Comparison of ENCODE assay signal across 1 cellular context in the genomic region with DNA sequence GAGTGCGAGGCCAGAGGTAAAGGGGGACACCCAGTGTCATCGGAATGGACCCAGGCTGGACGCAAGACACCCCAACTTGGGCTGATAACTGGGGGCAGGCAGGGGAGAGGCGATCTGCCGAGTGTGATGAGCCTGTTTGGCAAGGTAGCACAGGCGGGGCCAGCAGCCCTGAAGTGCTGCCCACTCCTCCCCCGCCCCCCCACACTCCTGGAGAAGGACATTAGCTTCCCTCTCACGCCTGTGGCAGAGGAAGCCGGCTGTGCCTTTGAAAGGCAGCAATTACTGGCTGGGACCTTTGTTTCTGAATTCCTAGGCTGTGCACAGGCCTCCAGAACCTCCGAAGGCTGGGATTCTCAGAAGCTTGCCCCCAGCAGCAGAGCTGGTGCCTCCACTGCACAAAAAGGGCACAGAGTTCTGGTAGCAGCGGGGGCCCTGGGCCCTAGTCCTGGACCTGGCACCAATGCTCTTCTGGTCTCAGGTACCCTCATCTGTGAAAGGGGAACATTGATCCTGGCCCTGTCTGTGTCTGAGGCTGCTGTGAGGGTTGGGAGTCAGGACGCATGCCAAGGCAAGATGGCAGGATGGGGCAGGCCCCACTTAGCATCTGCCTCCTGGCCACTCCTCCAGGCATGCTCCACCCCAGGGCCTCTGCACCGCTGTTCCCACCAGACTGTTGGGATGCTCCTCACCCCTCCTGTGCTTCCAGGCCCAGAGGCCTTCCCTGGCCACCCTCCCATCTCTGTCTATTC.
TF ChIP-seq lines count a peak whose summit lies in the region.

No MANE protein-coding gene starts in this region.

TF ChIP-seq in GM23338, 12 proteins besides CTCF, POLR2A, EP300 and RAD21 (continued from another document):
- TF ChIP-seq, protein P1, sequence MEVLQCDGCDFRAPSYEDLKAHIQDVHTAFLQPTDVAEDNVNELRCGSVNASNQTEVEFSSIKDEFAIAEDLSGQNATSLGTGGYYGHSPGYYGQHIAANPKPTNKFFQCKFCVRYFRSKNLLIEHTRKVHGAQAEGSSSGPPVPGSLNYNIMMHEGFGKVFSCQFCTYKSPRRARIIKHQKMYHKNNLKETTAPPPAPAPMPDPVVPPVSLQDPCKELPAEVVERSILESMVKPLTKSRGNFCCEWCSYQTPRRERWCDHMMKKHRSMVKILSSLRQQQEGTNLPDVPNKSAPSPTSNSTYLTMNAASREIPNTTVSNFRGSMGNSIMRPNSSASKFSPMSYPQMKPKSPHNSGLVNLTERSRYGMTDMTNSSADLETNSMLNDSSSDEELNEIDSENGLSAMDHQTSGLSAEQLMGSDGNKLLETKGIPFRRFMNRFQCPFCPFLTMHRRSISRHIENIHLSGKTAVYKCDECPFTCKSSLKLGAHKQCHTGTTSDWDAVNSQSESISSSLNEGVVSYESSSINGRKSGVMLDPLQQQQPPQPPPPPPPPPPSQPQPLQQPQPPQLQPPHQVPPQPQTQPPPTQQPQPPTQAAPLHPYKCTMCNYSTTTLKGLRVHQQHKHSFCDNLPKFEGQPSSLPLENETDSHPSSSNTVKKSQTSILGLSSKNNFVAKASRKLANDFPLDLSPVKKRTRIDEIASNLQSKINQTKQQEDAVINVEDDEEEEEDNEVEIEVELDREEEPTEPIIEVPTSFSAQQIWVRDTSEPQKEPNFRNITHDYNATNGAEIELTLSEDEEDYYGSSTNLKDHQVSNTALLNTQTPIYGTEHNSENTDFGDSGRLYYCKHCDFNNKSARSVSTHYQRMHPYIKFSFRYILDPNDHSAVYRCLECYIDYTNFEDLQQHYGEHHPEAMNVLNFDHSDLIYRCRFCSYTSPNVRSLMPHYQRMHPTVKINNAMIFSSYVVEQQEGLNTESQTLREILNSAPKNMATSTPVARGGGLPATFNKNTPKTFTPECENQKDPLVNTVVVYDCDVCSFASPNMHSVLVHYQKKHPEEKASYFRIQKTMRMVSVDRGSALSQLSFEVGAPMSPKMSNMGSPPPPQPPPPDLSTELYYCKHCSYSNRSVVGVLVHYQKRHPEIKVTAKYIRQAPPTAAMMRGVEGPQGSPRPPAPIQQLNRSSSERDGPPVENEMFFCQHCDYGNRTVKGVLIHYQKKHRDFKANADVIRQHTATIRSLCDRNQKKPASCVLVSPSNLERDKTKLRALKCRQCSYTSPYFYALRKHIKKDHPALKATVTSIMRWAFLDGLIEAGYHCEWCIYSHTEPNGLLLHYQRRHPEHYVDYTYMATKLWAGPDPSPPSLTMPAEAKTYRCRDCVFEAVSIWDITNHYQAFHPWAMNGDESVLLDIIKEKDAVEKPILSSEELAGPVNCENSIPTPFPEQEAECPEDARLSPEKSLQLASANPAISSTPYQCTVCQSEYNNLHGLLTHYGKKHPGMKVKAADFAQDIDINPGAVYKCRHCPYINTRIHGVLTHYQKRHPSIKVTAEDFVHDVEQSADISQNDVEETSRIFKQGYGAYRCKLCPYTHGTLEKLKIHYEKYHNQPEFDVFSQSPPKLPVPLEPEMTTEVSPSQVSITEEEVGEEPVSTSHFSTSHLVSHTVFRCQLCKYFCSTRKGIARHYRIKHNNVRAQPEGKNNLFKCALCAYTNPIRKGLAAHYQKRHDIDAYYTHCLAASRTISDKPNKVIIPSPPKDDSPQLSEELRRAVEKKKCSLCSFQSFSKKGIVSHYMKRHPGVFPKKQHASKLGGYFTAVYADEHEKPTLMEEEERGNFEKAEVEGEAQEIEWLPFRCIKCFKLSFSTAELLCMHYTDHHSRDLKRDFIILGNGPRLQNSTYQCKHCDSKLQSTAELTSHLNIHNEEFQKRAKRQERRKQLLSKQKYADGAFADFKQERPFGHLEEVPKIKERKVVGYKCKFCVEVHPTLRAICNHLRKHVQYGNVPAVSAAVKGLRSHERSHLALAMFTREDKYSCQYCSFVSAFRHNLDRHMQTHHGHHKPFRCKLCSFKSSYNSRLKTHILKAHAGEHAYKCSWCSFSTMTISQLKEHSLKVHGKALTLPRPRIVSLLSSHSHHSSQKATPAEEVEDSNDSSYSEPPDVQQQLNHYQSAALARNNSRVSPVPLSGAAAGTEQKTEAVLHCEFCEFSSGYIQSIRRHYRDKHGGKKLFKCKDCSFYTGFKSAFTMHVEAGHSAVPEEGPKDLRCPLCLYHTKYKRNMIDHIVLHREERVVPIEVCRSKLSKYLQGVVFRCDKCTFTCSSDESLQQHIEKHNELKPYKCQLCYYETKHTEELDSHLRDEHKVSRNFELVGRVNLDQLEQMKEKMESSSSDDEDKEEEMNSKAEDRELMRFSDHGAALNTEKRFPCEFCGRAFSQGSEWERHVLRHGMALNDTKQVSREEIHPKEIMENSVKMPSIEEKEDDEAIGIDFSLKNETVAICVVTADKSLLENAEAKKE (CRISPR knock-in tag; IDR thresholded peaks at IDR 0.05): no peak
- TF ChIP-seq, protein P2, sequence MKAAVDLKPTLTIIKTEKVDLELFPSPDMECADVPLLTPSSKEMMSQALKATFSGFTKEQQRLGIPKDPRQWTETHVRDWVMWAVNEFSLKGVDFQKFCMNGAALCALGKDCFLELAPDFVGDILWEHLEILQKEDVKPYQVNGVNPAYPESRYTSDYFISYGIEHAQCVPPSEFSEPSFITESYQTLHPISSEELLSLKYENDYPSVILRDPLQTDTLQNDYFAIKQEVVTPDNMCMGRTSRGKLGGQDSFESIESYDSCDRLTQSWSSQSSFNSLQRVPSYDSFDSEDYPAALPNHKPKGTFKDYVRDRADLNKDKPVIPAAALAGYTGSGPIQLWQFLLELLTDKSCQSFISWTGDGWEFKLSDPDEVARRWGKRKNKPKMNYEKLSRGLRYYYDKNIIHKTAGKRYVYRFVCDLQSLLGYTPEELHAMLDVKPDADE (IDR thresholded peaks at IDR 0.05): no peak
- TF ChIP-seq JUNB (IDR thresholded peaks at IDR 0.05; ENCODE audit: unreplicated experiment) (no peak), ZNF331 (CRISPR knock-in tag; IDR thresholded peaks at IDR 0.05; ENCODE audit: low read depth) (no peak)
- TF ChIP-seq, protein P3, sequence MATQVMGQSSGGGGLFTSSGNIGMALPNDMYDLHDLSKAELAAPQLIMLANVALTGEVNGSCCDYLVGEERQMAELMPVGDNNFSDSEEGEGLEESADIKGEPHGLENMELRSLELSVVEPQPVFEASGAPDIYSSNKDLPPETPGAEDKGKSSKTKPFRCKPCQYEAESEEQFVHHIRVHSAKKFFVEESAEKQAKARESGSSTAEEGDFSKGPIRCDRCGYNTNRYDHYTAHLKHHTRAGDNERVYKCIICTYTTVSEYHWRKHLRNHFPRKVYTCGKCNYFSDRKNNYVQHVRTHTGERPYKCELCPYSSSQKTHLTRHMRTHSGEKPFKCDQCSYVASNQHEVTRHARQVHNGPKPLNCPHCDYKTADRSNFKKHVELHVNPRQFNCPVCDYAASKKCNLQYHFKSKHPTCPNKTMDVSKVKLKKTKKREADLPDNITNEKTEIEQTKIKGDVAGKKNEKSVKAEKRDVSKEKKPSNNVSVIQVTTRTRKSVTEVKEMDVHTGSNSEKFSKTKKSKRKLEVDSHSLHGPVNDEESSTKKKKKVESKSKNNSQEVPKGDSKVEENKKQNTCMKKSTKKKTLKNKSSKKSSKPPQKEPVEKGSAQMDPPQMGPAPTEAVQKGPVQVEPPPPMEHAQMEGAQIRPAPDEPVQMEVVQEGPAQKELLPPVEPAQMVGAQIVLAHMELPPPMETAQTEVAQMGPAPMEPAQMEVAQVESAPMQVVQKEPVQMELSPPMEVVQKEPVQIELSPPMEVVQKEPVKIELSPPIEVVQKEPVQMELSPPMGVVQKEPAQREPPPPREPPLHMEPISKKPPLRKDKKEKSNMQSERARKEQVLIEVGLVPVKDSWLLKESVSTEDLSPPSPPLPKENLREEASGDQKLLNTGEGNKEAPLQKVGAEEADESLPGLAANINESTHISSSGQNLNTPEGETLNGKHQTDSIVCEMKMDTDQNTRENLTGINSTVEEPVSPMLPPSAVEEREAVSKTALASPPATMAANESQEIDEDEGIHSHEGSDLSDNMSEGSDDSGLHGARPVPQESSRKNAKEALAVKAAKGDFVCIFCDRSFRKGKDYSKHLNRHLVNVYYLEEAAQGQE (IDR thresholded peaks at IDR 0.05; ENCODE audit: unreplicated experiment): no peak
